ENCODE assay signal across 26 cellular contexts in the genomic region with DNA sequence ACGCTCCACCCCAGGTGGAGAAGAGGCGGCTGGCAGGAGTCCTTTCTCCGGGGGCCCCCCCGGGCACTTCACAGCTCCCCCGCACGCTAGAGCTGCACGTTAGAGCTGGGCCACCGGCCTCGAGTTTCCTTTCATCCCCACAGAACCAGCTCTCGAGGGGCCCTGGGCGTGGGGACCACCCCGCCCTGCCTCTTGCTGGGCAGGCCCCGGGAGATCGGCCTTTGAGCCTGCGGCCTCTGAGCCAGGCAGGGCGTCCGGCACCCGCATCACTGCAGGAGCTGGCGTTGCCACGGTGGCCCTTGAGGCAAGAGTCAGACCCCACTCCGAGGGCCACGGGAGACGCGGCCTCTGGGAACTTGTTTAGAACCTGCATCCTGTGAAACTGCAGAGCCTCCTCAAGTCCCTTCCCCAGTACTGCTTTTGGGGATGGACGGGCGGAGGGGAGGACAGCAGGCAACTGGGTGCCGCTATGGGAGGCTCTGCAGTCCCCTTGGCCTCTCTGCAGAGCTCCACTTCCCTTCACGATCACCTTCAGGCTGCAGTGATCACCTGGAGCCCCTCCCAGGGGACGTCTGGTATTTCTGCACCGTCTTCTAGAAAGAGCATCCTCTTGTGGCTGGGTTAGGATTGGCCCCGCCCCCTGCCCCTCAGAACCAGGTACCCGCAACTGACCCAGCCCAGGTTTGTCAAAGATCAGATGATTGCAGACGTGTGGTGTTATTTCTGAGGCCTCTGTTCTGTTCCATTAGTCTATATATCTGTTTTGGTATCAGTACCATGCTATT. TPM values are rescaled to one million over a fixed set of nuclear protein-coding genes. Genes with fewer than 3 reads are reported as not detected.
"Had no signal": no experiment of that assay in that cellular context is flagged by ENCODE, and none has a peak within 500 bp of the region (broad histone marks: within the 10 kb centered on the region; RNA-seq: fewer than 3 reads in every experiment).

No MANE protein-coding gene starts in this region.

- H3K27ac ChIP-seq: brain microvascular endothelial cell, colonic mucosa, gastroesophageal sphincter, heart left ventricle, lower lobe of right lung, neutrophil, pancreas, right lobe of liver, testis had no signal

- H3K27ac Mint-ChIP-seq: activated CD4-positive, alpha-beta memory T cell treated with anti-CD3 and anti-CD28 coated beads, Interleukin-2, amount 10 ng/mL, durations not matched to agents 7 days and 5 days; activated naive CD4-positive, alpha-beta T cell treated with anti-CD3 and anti-CD28 coated beads for 36 hours; activated T-helper 2 cell treated with anti-CD3 and anti-CD28 coated beads, Interferon-gamma antibody, Interleukin-2, Interleukin-4, amounts not matched to agents 10 μg/mL and 5 μg/mL and 100 μg/mL, durations not matched to agents 14 hours and 24 hours and 36 hours; natural killer cell; stimulated activated effector memory CD8-positive, alpha-beta T cell treated with anti-CD3 and anti-CD28 coated beads, Interleukin-12 subunit alpha, Interleukin-12 subunit beta, amount 100 ng/mL, for 72 hours; T-cell had no signal

- FAIRE-seq: endometrium, islet of Langerhans, pancreas, small intestine had no signal

- H3K4me3 Mint-ChIP-seq: activated CD4-positive, alpha-beta memory T cell treated with anti-CD3 and anti-CD28 coated beads, Interleukin-2, amount 10 ng/mL, durations not matched to agents 7 days and 5 days; activated naive CD4-positive, alpha-beta T cell treated with anti-CD3 and anti-CD28 coated beads for 36 hours; natural killer cell; stimulated activated effector memory CD8-positive, alpha-beta T cell treated with anti-CD3 and anti-CD28 coated beads, Interleukin-12 subunit alpha, Interleukin-12 subunit beta, amount 100 ng/mL, for 72 hours; T-cell had no signal

- H3K9me3 ChIP-seq: colonic mucosa, lower lobe of right lung, neutrophil, pancreas, right lobe of liver, testis had no signal

- H3K9me3 Mint-ChIP-seq: activated CD4-positive, alpha-beta memory T cell treated with anti-CD3 and anti-CD28 coated beads, Interleukin-2, amount 10 ng/mL, durations not matched to agents 7 days and 5 days; activated T-helper 2 cell treated with anti-CD3 and anti-CD28 coated beads, Interferon-gamma antibody, Interleukin-2, Interleukin-4, amounts not matched to agents 10 μg/mL and 5 μg/mL and 100 μg/mL, durations not matched to agents 14 hours and 24 hours and 36 hours; natural killer cell; stimulated activated effector memory CD8-positive, alpha-beta T cell treated with anti-CD3 and anti-CD28 coated beads, Interleukin-12 subunit alpha, Interleukin-12 subunit beta, amount 100 ng/mL, for 72 hours; T-cell had no signal

- H3K4me1 ChIP-seq: colonic mucosa, gastroesophageal sphincter, heart left ventricle, lower lobe of right lung, pancreas, right lobe of liver, testis had no signal

- H3K27me3 ChIP-seq: colonic mucosa, pancreas, right lobe of liver, testis had no signal

- DNase-seq: activated CD4-positive, alpha-beta memory T cell treated with anti-CD3 and anti-CD28 coated beads, Interleukin-2, amount 10 ng/mL, durations not matched to agents 7 days and 5 days; activated CD4-positive, alpha-beta T cell treated with anti-CD3 and anti-CD28 coated beads for 48 hours; activated CD4-positive, CD25-positive, alpha-beta regulatory T cell; activated naive CD4-positive, alpha-beta T cell treated with anti-CD3 and anti-CD28 coated beads for 36 hours; activated T-cell treated with anti-CD3 and anti-CD28 coated beads, Interleukin-2, amount 50 U/mL, for 1 hour; anterior cingulate cortex; brain microvascular endothelial cell; central memory CD4-positive, alpha-beta T cell; colonic mucosa; erythroblast; left colon; lower lobe of right lung; natural killer cell; small intestine; stimulated activated CD4-positive, alpha-beta T cell treated with anti-CD3 and anti-CD28 coated beads, Interleukin-4, amount 100 ng/mL, for 1 hour; T-cell; testis had no signal

- H3K4me3 ChIP-seq: colonic mucosa, gastroesophageal sphincter, heart left ventricle, lower lobe of right lung, pancreas, right lobe of liver had no signal

- H3K36me3 Mint-ChIP-seq: natural killer cell; stimulated activated effector memory CD8-positive, alpha-beta T cell treated with anti-CD3 and anti-CD28 coated beads, Interleukin-12 subunit alpha, Interleukin-12 subunit beta, amount 100 ng/mL, for 72 hours; T-cell had no signal

- H3K4me1 Mint-ChIP-seq: activated CD4-positive, alpha-beta memory T cell treated with anti-CD3 and anti-CD28 coated beads, Interleukin-2, amount 10 ng/mL, durations not matched to agents 7 days and 5 days; natural killer cell; stimulated activated effector memory CD8-positive, alpha-beta T cell treated with anti-CD3 and anti-CD28 coated beads, Interleukin-12 subunit alpha, Interleukin-12 subunit beta, amount 100 ng/mL, for 72 hours; T-cell had no signal

- ATAC-seq: gastroesophageal sphincter; left colon; pancreas; stimulated activated effector memory CD8-positive, alpha-beta T cell treated with anti-CD3 and anti-CD28 coated beads, Interleukin-12 subunit alpha, Interleukin-12 subunit beta, amount 100 ng/mL, for 72 hours; T-cell had no signal

- H3K36me3 ChIP-seq: brain microvascular endothelial cell, colonic mucosa, gastroesophageal sphincter, heart left ventricle, lower lobe of right lung, neutrophil, pancreas, right lobe of liver had no signal

RNA-seq across cellular contexts. Expression of a gene that starts 13.9 kb away (rescaled TPM):
- total RNA-seq: activated CD4-positive, alpha-beta memory T cell treated with anti-CD3 and anti-CD28 coated beads, Interleukin-2, amount 10 ng/mL, durations not matched to agents 7 days and 5 days; lower lobe of right lung; natural killer cell had no signal
